ENCODE assay signal across 21 cellular contexts in genomic region chr16:23852794-23853562, GRCh38. TPM values are rescaled to one million over a fixed set of nuclear protein-coding genes. Genes with fewer than 3 reads are reported as not detected.
DNase-seq lines count a peak whose midpoint lies in the region; ATAC-seq and TF ChIP-seq lines count a peak whose summit lies in the region.
"Had no signal": no experiment of that assay in that cellular context is flagged by ENCODE, and none has a peak within 500 bp of the region (broad histone marks: within the 10 kb centered on the region; RNA-seq: fewer than 3 reads in every experiment).

No MANE protein-coding gene starts in this region.

- peaks cover 23% of the 10 kb centered on the region for H3K4me1 ChIP-seq in OCI-LY3 (ENCODE audit: low read length)
- H3K4me1 ChIP-seq in neutrophil (ENCODE audit: control insufficient read depth in 1 of 2, insufficient read depth in 1 of 2, low read depth in 1 of 2, low read length in 1 of 2) = peaks cover 100% of the 10 kb centered on the region in 2 experiments
- H3K4me1 ChIP-seq in gastroesophageal sphincter = no peaks in the 10 kb centered on the region

- no peaks in the 10 kb centered on the region for H3K79me2 ChIP-seq in OCI-LY3 (ENCODE audit: low read length)

- TF ChIP-seq CTCF in OCI-LY3 (IDR thresholded peaks at IDR 0.05; ENCODE audit: low read depth, low read length) = no peak
- TF ChIP-seq CTCF in neutrophil (IDR thresholded peaks at IDR 0.05) = no peak
- no peak for TF ChIP-seq CTCF in gastroesophageal sphincter (IDR thresholded peaks at IDR 0.05)

- no peak overlapping the region for H3K9ac ChIP-seq in OCI-LY3 (ENCODE audit: low read length)

- H3K27me3 ChIP-seq in OCI-LY3 (ENCODE audit: low read depth, low read length) (peaks cover 85% of the 10 kb centered on the region), neutrophil (no peaks in the 10 kb centered on the region), gastroesophageal sphincter (no peaks in the 10 kb centered on the region)
- H3K27me3 ChIP-seq: cardiac muscle cell had no signal

- no peak for TF ChIP-seq EP300 in gastroesophageal sphincter (IDR thresholded peaks at IDR 0.05)

- peaks cover 6% of the 10 kb centered on the region for H3K9me3 Mint-ChIP-seq in activated CD8-positive, alpha-beta memory T cell treated with anti-CD3 and anti-CD28 coated beads, Interleukin-2, amount 10 ng/mL, durations not matched to agents 7 days and 5 days (ENCODE audit: low read depth)

- no peaks in the 10 kb centered on the region for H3K9me3 ChIP-seq in OCI-LY3 (ENCODE audit: insufficient read depth, low read length)
- no peaks in the 10 kb centered on the region for H3K9me3 ChIP-seq in neutrophil
- H3K9me3 ChIP-seq in gastroesophageal sphincter = no peaks in the 10 kb centered on the region

- peak overlapping the region; percentile 64 for H3K27ac Mint-ChIP-seq in activated CD8-positive, alpha-beta memory T cell treated with anti-CD3 and anti-CD28 coated beads, Interleukin-2, amount 10 ng/mL, durations not matched to agents 7 days and 5 days

- no peak overlapping the region for H3K4me3 ChIP-seq in OCI-LY3 (ENCODE audit: low read length)
- H3K4me3 ChIP-seq in neutrophil (ENCODE audit: low read depth in 1 of 2, low read length in 1 of 2) = peak overlapping the region; percentile 31 to 42
- no peak overlapping the region for H3K4me3 ChIP-seq in gastroesophageal sphincter
- H3K4me3 ChIP-seq: cardiac muscle cell, left ventricle myocardium inferior had no signal

- TF ChIP-seq POLR2A in GM18505 (IDR thresholded peaks at IDR 0.05; ENCODE audit: borderline replicate concordance, extremely low read depth, insufficient read depth, insufficient read length) (peak; percentile 38), gastroesophageal sphincter (IDR thresholded peaks at IDR 0.05) (no peak)

- H3K4me2 ChIP-seq in OCI-LY3 (ENCODE audit: low read length) = peak overlapping the region; percentile 10; the same call in 1 of the 2 replicates

- H4K20me1 ChIP-seq in OCI-LY3 (ENCODE audit: insufficient read depth, low read length) = no peaks in the 10 kb centered on the region; the same call in 1 of the 2 replicates

- DNase-seq in activated CD8-positive, alpha-beta memory T cell treated with anti-CD3 and anti-CD28 coated beads, Interleukin-2, amount 10 ng/mL, durations not matched to agents 7 days and 5 days = peak; percentile 49
- DNase-seq in activated CD8-positive, alpha-beta memory T cell treated with anti-CD3 and anti-CD28 coated beads, Interleukin-2, amount 50 U/mL, for 4 hours = no peak
- no peak for DNase-seq in NCI-H146 (lab: John Stamatoyannopoulos, UW)
- no peak for DNase-seq in KG1 (lab: John Stamatoyannopoulos, UW)
- DNase-seq: activated CD4-positive, alpha-beta T cell treated with anti-CD3 and anti-CD28 coated beads, Interleukin-2, amount 50 U/mL, for 4 hours; activated naive CD8-positive, alpha-beta T cell treated with anti-CD3 and anti-CD28 coated beads, Interleukin-2, amount 10 ng/mL, durations not matched to agents 7 days and 5 days; Calu3; effector CD8-positive, alpha-beta T cell; GDM1; GOT3; Karpas-422; left ventricle myocardium inferior; NCI-H1930; NCI-H526; stimulated activated naive CD4-positive, alpha-beta T cell treated with Interleukin-2 at 50 U/mL for 16 hours had no signal

- H3K4me3 Mint-ChIP-seq in activated CD8-positive, alpha-beta memory T cell treated with anti-CD3 and anti-CD28 coated beads, Interleukin-2, amount 10 ng/mL, durations not matched to agents 7 days and 5 days = no peak overlapping the region
- H3K4me3 Mint-ChIP-seq: activated naive CD8-positive, alpha-beta T cell treated with anti-CD3 and anti-CD28 coated beads, Interleukin-2, amount 10 ng/mL, durations not matched to agents 7 days and 5 days had no signal

- ATAC-seq in activated CD8-positive, alpha-beta memory T cell treated with anti-CD3 and anti-CD28 coated beads, Interleukin-2, amount 10 ng/mL, durations not matched to agents 7 days and 5 days = peak; percentile 48
- ATAC-seq in GM18505 (IDR thresholded peaks at IDR 0.05; ENCODE audit: unreplicated experiment) = no peak
- ATAC-seq in gastroesophageal sphincter = no peak

- H3K27me3 Mint-ChIP-seq in activated CD8-positive, alpha-beta memory T cell treated with anti-CD3 and anti-CD28 coated beads, Interleukin-2, amount 10 ng/mL, durations not matched to agents 7 days and 5 days = no peaks in the 10 kb centered on the region
- H3K27me3 Mint-ChIP-seq: activated naive CD8-positive, alpha-beta T cell treated with anti-CD3 and anti-CD28 coated beads, Interleukin-2, amount 10 ng/mL, durations not matched to agents 7 days and 5 days had no signal

- peaks cover 46% of the 10 kb centered on the region for H3K36me3 Mint-ChIP-seq in activated CD8-positive, alpha-beta memory T cell treated with anti-CD3 and anti-CD28 coated beads, Interleukin-2, amount 10 ng/mL, durations not matched to agents 7 days and 5 days

- H3K27ac ChIP-seq in OCI-LY3 (ENCODE audit: low read length) (no peak overlapping the region), neutrophil (peak overlapping the region; percentile 86), gastroesophageal sphincter (no peak overlapping the region)
- H3K27ac ChIP-seq: cardiac muscle cell, left ventricle myocardium inferior had no signal

- H3K4me1 Mint-ChIP-seq in activated CD8-positive, alpha-beta memory T cell treated with anti-CD3 and anti-CD28 coated beads, Interleukin-2, amount 10 ng/mL, durations not matched to agents 7 days and 5 days = peaks cover 79% of the 10 kb centered on the region

- WGBS in gastroesophageal sphincter (ENCODE audit: low coverage in 1 of 2), 2 donors = 46 to 53% methylated on average over 5 of the region's 5 CpGs

- H3K36me3 ChIP-seq in OCI-LY3 (replicated peaks; ENCODE audit: low read depth, low read length) = no peaks in the 10 kb centered on the region
- peaks cover 4% of the 10 kb centered on the region for H3K36me3 ChIP-seq in neutrophil
- H3K36me3 ChIP-seq in gastroesophageal sphincter = no peaks in the 10 kb centered on the region
- H3K36me3 ChIP-seq: cardiac muscle cell, left ventricle myocardium inferior had no signal

- no peak overlapping the region for H2AFZ ChIP-seq in OCI-LY3 (ENCODE audit: low read depth, low read length)

- CTCF ChIA-PET in activated CD8-positive, alpha-beta memory T cell treated with anti-CD3 and anti-CD28 coated beads, Interleukin-2, amount 10 ng/mL, durations not matched to agents 7 days and 5 days (lab: Charles Lee) = interaction anchor here (0.8 to 1.3 kb wide), 3 partner anchors 12 to 157 kb away, joined by 3 to 4 read pairs (median 4); no protein-coding TSS in a partner anchor

RNA-seq across cellular contexts. Expression of gene PRKCB, which starts 17.2 kb away (rescaled TPM):
- total RNA-seq in activated CD8-positive, alpha-beta memory T cell treated with anti-CD3 and anti-CD28 coated beads, Interleukin-2, amount 10 ng/mL, durations not matched to agents 7 days and 5 days = 100 to 1,000 TPM in 1 of 2 experiments, 10 to 100 TPM in 1; 98.5 to 125 TPM
- 10 to 100 TPM; 10.7 to 23.9 (median 18.2) TPM for total RNA-seq in gastroesophageal sphincter
- total RNA-seq: Calu3, RPMI7951 had no signal

Comparison
In these comparisons a context has a peak if more than half of its experiments do, and no peak if none do; other contexts are left out.
1. H3K4me3 ChIP-seq: peak in neutrophil (2 of 2); none in OCI-LY3 (single experiment) and gastroesophageal sphincter (0 of 2).